In the genomic region with DNA sequence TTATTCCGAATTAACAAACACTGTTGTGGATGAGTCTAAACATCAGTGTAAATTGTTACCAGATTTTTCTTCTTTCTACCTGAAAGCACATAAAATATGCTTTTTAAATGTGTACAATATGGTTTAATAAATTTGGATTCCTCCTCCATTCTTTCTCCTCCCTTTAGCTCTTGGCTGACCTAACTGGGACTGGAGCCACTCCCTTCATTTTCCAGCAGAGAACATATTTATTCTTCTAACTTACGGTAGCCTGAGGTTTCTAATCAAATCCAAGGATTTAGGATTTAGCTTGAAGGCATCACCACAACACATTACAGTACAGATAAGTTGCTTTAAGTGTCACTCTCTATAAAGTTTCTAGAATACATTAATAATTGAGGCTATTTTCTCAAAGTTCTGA, we compare ENCODE assay signal across 27 cellular contexts.
"Had no signal": no experiment of that assay in that cellular context is flagged by ENCODE, and none has a peak within 500 bp of the region (broad histone marks: within the 10 kb centered on the region; RNA-seq: fewer than 3 reads in every experiment).

No MANE protein-coding gene starts in this region.

- DNase-seq: activated CD4-positive, alpha-beta memory T cell treated with anti-CD3 and anti-CD28 coated beads for 36 hours; activated CD4-positive, alpha-beta T cell treated with anti-CD3 and anti-CD28 coated beads, Interleukin-2, amount 10 ng/mL, durations not matched to agents 24 days and 14 days; activated CD8-positive, alpha-beta memory T cell treated with anti-CD3 and anti-CD28 coated beads, Interleukin-2, amount 50 U/mL, for 4 hours; activated gamma-delta T cell; activated naive CD4-positive, alpha-beta T cell treated with anti-CD3 and anti-CD28 coated beads, Interleukin-2, amount 10 ng/mL, durations not matched to agents 7 days and 5 days; activated naive CD8-positive, alpha-beta T cell treated with anti-CD3 and anti-CD28 coated beads, Interleukin-2, amount 10 ng/mL, durations not matched to agents 7 days and 5 days; activated T-cell treated with anti-CD3 and anti-CD28 coated beads, Interleukin-2, amount 50 U/mL, for 1 hour; amygdala; central memory CD4-positive, alpha-beta T cell; gastrocnemius medialis; glutamatergic neuron; islet precursor cell; left ventricle myocardium superior; naive B cell; ovary; sigmoid colon; small intestine; stimulated activated CD4-positive, alpha-beta T cell treated with anti-CD3 and anti-CD28 coated beads, Interleukin-2, amount 100 ng/mL, for 24 hours; stimulated activated naive CD4-positive, alpha-beta T cell treated with Interleukin-2 at 50 U/mL for 16 hours; T-helper 17 cell; T1000; testis; transverse colon; WERI-Rb-1 had no signal

- H3K36me3 Mint-ChIP-seq: activated CD4-positive, alpha-beta memory T cell treated with anti-CD3 and anti-CD28 coated beads for 36 hours; activated naive CD4-positive, alpha-beta T cell treated with anti-CD3 and anti-CD28 coated beads, Interleukin-2, amount 10 ng/mL, durations not matched to agents 7 days and 5 days; activated naive CD8-positive, alpha-beta T cell treated with anti-CD3 and anti-CD28 coated beads, Interleukin-2, amount 10 ng/mL, durations not matched to agents 7 days and 5 days; naive B cell had no signal

- H3K4me1 Mint-ChIP-seq: activated CD4-positive, alpha-beta T cell treated with anti-CD3 and anti-CD28 coated beads, Interleukin-2, amount 10 ng/mL, durations not matched to agents 24 days and 14 days; activated naive CD4-positive, alpha-beta T cell treated with anti-CD3 and anti-CD28 coated beads, Interleukin-2, amount 10 ng/mL, durations not matched to agents 7 days and 5 days; activated naive CD8-positive, alpha-beta T cell treated with anti-CD3 and anti-CD28 coated beads, Interleukin-2, amount 10 ng/mL, durations not matched to agents 7 days and 5 days; naive B cell; T-helper 17 cell had no signal

- H3K9me3 Mint-ChIP-seq: activated CD4-positive, alpha-beta T cell treated with anti-CD3 and anti-CD28 coated beads, Interleukin-2, amount 10 ng/mL, durations not matched to agents 24 days and 14 days had no signal

- H3K4me1 ChIP-seq: breast epithelium, testis, transverse colon had no signal

- H3K27ac ChIP-seq: breast epithelium, gastrocnemius medialis, ovary, sigmoid colon, testis, transverse colon, WERI-Rb-1 had no signal

- H3K4me3 Mint-ChIP-seq: activated CD4-positive, alpha-beta memory T cell treated with anti-CD3 and anti-CD28 coated beads for 36 hours; activated CD4-positive, alpha-beta T cell treated with anti-CD3 and anti-CD28 coated beads, Interleukin-2, amount 10 ng/mL, durations not matched to agents 24 days and 14 days; activated naive CD4-positive, alpha-beta T cell treated with anti-CD3 and anti-CD28 coated beads, Interleukin-2, amount 10 ng/mL, durations not matched to agents 7 days and 5 days; activated naive CD8-positive, alpha-beta T cell treated with anti-CD3 and anti-CD28 coated beads, Interleukin-2, amount 10 ng/mL, durations not matched to agents 7 days and 5 days; naive B cell; T-helper 17 cell had no signal

- H3K27ac Mint-ChIP-seq: activated CD4-positive, alpha-beta memory T cell treated with anti-CD3 and anti-CD28 coated beads for 36 hours; activated CD4-positive, alpha-beta T cell treated with anti-CD3 and anti-CD28 coated beads, Interleukin-2, amount 10 ng/mL, durations not matched to agents 24 days and 14 days; activated naive CD4-positive, alpha-beta T cell treated with anti-CD3 and anti-CD28 coated beads, Interleukin-2, amount 10 ng/mL, durations not matched to agents 7 days and 5 days; activated naive CD8-positive, alpha-beta T cell treated with anti-CD3 and anti-CD28 coated beads, Interleukin-2, amount 10 ng/mL, durations not matched to agents 7 days and 5 days; naive B cell; progenitor cell of endocrine pancreas; T-helper 17 cell had no signal

- H3K36me3 ChIP-seq: breast epithelium, gastrocnemius medialis, ovary, sigmoid colon, transverse colon, WERI-Rb-1 had no signal

- H3K27me3 Mint-ChIP-seq: activated CD4-positive, alpha-beta memory T cell treated with anti-CD3 and anti-CD28 coated beads for 36 hours; activated CD4-positive, alpha-beta T cell treated with anti-CD3 and anti-CD28 coated beads, Interleukin-2, amount 10 ng/mL, durations not matched to agents 24 days and 14 days; activated naive CD4-positive, alpha-beta T cell treated with anti-CD3 and anti-CD28 coated beads, Interleukin-2, amount 10 ng/mL, durations not matched to agents 7 days and 5 days; activated naive CD8-positive, alpha-beta T cell treated with anti-CD3 and anti-CD28 coated beads, Interleukin-2, amount 10 ng/mL, durations not matched to agents 7 days and 5 days; naive B cell; progenitor cell of endocrine pancreas; T-helper 17 cell had no signal

- H3K4me3 ChIP-seq: breast epithelium, gastrocnemius medialis, ovary, sigmoid colon, testis, transverse colon had no signal

- H3K9me3 ChIP-seq: breast epithelium, ovary, testis, transverse colon had no signal

- H3K27me3 ChIP-seq: breast epithelium, gastrocnemius medialis, ovary, sigmoid colon, testis, transverse colon had no signal

- ATAC-seq: activated CD4-positive, CD25-positive, alpha-beta regulatory T cell treated with anti-CD3 and anti-CD28 coated beads, Interleukin-2, amount 50 U/mL, for 24 hours; gastrocnemius medialis; left ventricle myocardium superior; T-helper 17 cell had no signal
